Comparison of ENCODE assay signal across 1 cellular context in the genomic region with DNA sequence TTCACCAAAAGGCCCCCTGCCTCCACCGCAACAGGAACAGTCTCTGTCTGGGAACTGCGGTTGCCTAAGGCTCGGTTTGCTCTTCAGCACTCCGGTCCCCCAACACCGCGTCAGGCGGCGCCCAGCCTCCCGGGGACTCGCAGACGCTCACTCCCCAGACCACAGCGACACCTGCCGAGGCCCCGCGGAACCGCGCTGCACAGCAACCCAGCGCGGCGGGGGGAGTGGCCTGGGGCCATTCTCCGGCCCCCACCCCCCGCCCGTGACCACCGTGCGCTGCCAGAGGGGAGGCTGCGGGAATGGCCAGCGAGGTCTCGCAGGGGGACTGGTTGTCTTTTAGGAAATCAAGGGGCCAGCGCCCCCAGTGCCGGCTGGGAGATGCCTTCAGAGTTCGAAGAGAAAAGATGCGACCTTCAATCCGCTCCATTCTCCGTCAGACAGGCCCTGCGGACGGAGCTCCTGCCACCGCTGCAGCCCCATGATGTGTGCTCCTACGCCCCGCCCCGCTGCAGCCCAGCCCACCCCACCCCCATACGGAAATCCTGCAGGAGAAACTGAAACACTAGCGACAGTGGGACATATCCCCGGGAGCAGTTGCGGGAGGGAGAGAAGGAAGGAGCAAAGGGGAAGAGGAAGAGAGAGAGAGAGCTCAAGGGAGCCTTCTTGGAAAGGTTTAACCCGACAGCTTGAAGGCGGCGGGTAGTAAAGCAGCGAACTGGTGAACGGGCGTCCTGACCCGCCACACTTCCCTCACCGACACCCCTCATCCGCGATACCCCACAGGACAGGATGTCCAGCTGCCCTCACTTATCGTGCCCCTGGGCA.
A peak's percentile ranks its signal among the peaks of the same experiment; 100 is the strongest.
TF ChIP-seq lines count a peak whose summit lies in the region.

No MANE protein-coding gene starts in this region.

TF ChIP-seq in HepG2, 621 proteins besides CTCF, POLR2A, EP300 and RAD21 (continued from another document and continues in another):
- TF ChIP-seq, protein P1, sequence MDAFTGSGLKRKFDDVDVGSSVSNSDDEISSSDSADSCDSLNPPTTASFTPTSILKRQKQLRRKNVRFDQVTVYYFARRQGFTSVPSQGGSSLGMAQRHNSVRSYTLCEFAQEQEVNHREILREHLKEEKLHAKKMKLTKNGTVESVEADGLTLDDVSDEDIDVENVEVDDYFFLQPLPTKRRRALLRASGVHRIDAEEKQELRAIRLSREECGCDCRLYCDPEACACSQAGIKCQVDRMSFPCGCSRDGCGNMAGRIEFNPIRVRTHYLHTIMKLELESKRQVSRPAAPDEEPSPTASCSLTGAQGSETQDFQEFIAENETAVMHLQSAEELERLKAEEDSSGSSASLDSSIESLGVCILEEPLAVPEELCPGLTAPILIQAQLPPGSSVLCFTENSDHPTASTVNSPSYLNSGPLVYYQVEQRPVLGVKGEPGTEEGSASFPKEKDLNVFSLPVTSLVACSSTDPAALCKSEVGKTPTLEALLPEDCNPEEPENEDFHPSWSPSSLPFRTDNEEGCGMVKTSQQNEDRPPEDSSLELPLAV (CRISPR knock-in tag; conservative IDR thresholded peaks at IDR 0.05; ENCODE audit: low read depth): no peak
- TF ChIP-seq ZNF772 (CRISPR knock-in tag; IDR thresholded peaks at IDR 0.05): peak; percentile 49; the same call in 1 of the 2 replicates
- no peak for TF ChIP-seq MIXL1 (CRISPR knock-in tag; IDR thresholded peaks at IDR 0.05)
- no peak for TF ChIP-seq MAFG (CRISPR knock-in tag; IDR thresholded peaks at IDR 0.05)
- no peak for TF ChIP-seq RARG (CRISPR knock-in tag; IDR thresholded peaks at IDR 0.05; ENCODE audit: low read depth)
- TF ChIP-seq, protein P2, sequence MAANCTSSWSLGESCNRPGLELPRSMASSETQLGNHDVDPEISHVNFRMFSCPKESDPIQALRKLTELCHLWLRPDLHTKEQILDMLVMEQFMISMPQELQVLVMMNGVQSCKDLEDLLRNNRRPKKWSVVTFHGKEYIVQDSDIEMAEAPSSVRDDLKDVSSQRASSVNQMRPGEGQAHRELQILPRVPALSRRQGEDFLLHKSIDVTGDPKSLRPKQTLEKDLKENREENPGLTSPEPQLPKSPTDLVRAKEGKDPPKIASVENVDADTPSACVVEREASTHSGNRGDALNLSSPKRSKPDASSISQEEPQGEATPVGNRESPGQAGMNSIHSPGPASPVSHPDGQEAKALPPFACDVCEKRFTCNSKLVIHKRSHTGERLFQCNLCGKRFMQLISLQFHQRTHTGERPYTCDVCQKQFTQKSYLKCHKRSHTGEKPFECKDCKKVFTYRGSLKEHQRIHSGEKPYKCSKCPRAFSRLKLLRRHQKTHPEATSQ (CRISPR knock-in tag; IDR thresholded peaks at IDR 0.05; ENCODE audit: borderline replicate concordance): no peak
- no peak for TF ChIP-seq ZNF121 (CRISPR knock-in tag; IDR thresholded peaks at IDR 0.05)
- 0 out of 2 replicates have a peak, but pooled peaks have one; percentile 21 for TF ChIP-seq BRD4 (CRISPR knock-in tag; IDR thresholded peaks at IDR 0.05)
- no peak for TF ChIP-seq ZNF605 (CRISPR knock-in tag; IDR thresholded peaks at IDR 0.05)
- TF ChIP-seq KLF6 (CRISPR knock-in tag; IDR thresholded peaks at IDR 0.05): no peak
- TF ChIP-seq ZNF550 (CRISPR knock-in tag; IDR thresholded peaks at IDR 0.05; ENCODE audit: borderline replicate concordance): no peak
- no peak for TF ChIP-seq WIZ (CRISPR knock-in tag; IDR thresholded peaks at IDR 0.05)
- TF ChIP-seq ZMYM4 (CRISPR knock-in tag; IDR thresholded peaks at IDR 0.05): peak; percentile 72
- no peak for TF ChIP-seq RFX1 (IDR thresholded peaks at IDR 0.05)
- TF ChIP-seq ZBTB7A (CRISPR knock-in tag; IDR thresholded peaks at IDR 0.05): peak; percentile 41; the same call in 1 of the 2 replicates
- no peak for TF ChIP-seq POLR2G (IDR thresholded peaks at IDR 0.05; ENCODE audit: low read depth, low read length)
- no peak for TF ChIP-seq KDM1A (CRISPR knock-in tag; IDR thresholded peaks at IDR 0.05)
- no peak for TF ChIP-seq MEIS1 (CRISPR knock-in tag; IDR thresholded peaks at IDR 0.05; ENCODE audit: borderline replicate concordance)
- no peak for TF ChIP-seq JDP2 (CRISPR knock-in tag; IDR thresholded peaks at IDR 0.05; ENCODE audit: borderline replicate concordance)
- TF ChIP-seq NR2F1 (CRISPR knock-in tag; IDR thresholded peaks at IDR 0.05): no peak
- TF ChIP-seq GATAD2A (CRISPR knock-in tag; IDR thresholded peaks at IDR 0.05): peak; percentile 48; the same call in 1 of the 2 replicates
- peak; percentile 7 for TF ChIP-seq ZFP36 (IDR thresholded peaks at IDR 0.05; ENCODE audit: borderline replicate concordance, low read depth, low read length, partially characterized antibody)
- no peak for TF ChIP-seq SP1 (IDR thresholded peaks at IDR 0.05)
- TF ChIP-seq SP1 (CRISPR knock-in tag; IDR thresholded peaks at IDR 0.05): 0 out of 2 replicates have a peak, but pooled peaks have one; percentile 25
- no peak for TF ChIP-seq CEBPG (CRISPR knock-in tag; IDR thresholded peaks at IDR 0.05)
- no peak for TF ChIP-seq ZSCAN25 (CRISPR knock-in tag; IDR thresholded peaks at IDR 0.05)
- TF ChIP-seq ZNF33B (CRISPR knock-in tag; IDR thresholded peaks at IDR 0.05): no peak
- no peak for TF ChIP-seq RARA (CRISPR knock-in tag; IDR thresholded peaks at IDR 0.05)
- no peak for TF ChIP-seq FOXK2 (IDR thresholded peaks at IDR 0.05)
- TF ChIP-seq, protein P3, sequence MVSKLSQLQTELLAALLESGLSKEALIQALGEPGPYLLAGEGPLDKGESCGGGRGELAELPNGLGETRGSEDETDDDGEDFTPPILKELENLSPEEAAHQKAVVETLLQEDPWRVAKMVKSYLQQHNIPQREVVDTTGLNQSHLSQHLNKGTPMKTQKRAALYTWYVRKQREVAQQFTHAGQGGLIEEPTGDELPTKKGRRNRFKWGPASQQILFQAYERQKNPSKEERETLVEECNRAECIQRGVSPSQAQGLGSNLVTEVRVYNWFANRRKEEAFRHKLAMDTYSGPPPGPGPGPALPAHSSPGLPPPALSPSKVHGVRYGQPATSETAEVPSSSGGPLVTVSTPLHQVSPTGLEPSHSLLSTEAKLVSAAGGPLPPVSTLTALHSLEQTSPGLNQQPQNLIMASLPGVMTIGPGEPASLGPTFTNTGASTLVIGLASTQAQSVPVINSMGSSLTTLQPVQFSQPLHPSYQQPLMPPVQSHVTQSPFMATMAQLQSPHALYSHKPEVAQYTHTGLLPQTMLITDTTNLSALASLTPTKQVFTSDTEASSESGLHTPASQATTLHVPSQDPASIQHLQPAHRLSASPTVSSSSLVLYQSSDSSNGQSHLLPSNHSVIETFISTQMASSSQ (IDR thresholded peaks at IDR 0.05; ENCODE audit: low read depth): no peak
- TF ChIP-seq, protein P3 (CRISPR knock-in tag; IDR thresholded peaks at IDR 0.05; ENCODE audit: borderline replicate concordance): no peak
- no peak for TF ChIP-seq SRSF9 (IDR thresholded peaks at IDR 0.05; ENCODE audit: borderline replicate concordance, insufficient read depth, low read depth, low read length, poor library complexity, severe bottlenecking)
- TF ChIP-seq, protein P4, sequence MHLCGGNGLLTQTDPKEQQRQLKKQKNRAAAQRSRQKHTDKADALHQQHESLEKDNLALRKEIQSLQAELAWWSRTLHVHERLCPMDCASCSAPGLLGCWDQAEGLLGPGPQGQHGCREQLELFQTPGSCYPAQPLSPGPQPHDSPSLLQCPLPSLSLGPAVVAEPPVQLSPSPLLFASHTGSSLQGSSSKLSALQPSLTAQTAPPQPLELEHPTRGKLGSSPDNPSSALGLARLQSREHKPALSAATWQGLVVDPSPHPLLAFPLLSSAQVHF (CRISPR knock-in tag; IDR thresholded peaks at IDR 0.05): no peak
- TF ChIP-seq, protein P5, sequence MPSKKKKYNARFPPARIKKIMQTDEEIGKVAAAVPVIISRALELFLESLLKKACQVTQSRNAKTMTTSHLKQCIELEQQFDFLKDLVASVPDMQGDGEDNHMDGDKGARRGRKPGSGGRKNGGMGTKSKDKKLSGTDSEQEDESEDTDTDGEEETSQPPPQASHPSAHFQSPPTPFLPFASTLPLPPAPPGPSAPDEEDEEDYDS (CRISPR knock-in tag; IDR thresholded peaks at IDR 0.05): peak; percentile 24; the same call in 1 of the 2 replicates
- no peak for TF ChIP-seq ZNF224 (CRISPR knock-in tag; IDR thresholded peaks at IDR 0.05)
- TF ChIP-seq, protein P6, sequence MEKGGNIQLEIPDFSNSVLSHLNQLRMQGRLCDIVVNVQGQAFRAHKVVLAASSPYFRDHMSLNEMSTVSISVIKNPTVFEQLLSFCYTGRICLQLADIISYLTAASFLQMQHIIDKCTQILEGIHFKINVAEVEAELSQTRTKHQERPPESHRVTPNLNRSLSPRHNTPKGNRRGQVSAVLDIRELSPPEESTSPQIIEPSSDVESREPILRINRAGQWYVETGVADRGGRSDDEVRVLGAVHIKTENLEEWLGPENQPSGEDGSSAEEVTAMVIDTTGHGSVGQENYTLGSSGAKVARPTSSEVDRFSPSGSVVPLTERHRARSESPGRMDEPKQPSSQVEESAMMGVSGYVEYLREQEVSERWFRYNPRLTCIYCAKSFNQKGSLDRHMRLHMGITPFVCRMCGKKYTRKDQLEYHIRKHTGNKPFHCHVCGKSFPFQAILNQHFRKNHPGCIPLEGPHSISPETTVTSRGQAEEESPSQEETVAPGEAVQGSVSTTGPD (CRISPR knock-in tag; IDR thresholded peaks at IDR 0.05): no peak
- 0 out of 2 replicates have a peak, but pooled peaks have one; percentile 32 for TF ChIP-seq SRY (CRISPR knock-in tag; IDR thresholded peaks at IDR 0.05)
- no peak for TF ChIP-seq ZNF484 (CRISPR knock-in tag; IDR thresholded peaks at IDR 0.05; ENCODE audit: borderline replicate concordance, low read depth)
- TF ChIP-seq KLF16 (CRISPR knock-in tag; IDR thresholded peaks at IDR 0.05): 0 out of 4 replicates have a peak, but pooled peaks of 1 of the 2 experiments have one; percentile 56
- TF ChIP-seq, protein P7, sequence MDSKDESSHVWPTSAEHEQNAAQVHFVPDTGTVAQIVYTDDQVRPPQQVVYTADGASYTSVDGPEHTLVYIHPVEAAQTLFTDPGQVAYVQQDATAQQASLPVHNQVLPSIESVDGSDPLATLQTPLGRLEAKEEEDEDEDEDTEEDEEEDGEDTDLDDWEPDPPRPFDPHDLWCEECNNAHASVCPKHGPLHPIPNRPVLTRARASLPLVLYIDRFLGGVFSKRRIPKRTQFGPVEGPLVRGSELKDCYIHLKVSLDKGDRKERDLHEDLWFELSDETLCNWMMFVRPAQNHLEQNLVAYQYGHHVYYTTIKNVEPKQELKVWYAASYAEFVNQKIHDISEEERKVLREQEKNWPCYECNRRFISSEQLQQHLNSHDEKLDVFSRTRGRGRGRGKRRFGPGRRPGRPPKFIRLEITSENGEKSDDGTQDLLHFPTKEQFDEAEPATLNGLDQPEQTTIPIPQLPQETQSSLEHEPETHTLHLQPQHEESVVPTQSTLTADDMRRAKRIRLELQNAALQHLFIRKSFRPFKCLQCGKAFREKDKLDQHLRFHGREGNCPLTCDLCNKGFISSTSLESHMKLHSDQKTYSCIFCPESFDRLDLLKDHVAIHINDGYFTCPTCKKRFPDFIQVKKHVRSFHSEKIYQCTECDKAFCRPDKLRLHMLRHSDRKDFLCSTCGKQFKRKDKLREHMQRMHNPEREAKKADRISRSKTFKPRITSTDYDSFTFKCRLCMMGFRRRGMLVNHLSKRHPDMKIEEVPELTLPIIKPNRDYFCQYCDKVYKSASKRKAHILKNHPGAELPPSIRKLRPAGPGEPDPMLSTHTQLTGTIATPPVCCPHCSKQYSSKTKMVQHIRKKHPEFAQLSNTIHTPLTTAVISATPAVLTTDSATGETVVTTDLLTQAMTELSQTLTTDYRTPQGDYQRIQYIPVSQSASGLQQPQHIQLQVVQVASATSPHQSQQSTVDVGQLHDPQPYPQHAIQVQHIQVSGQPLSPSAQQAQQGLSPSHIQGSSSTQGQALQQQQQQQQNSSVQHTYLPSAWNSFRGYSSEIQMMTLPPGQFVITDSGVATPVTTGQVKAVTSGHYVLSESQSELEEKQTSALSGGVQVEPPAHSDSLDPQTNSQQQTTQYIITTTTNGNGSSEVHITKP (CRISPR knock-in tag; IDR thresholded peaks at IDR 0.05; ENCODE audit: low read depth): peak; percentile 48; the same call in 1 of the 2 replicates
- TF ChIP-seq HDAC6 (IDR thresholded peaks at IDR 0.05; ENCODE audit: low read depth, low read length): no peak
- TF ChIP-seq ZSCAN29 (CRISPR knock-in tag; conservative IDR thresholded peaks at IDR 0.05): no peak
- no peak for TF ChIP-seq IRX3 (CRISPR knock-in tag; IDR thresholded peaks at IDR 0.05; ENCODE audit: borderline replicate concordance, low read depth)
- TF ChIP-seq DNMT3B (CRISPR knock-in tag; conservative IDR thresholded peaks at IDR 0.05): no peak
- TF ChIP-seq DMAP1 (CRISPR knock-in tag; IDR thresholded peaks at IDR 0.05): peak; percentile 34; the same call in 1 of the 2 replicates
- TF ChIP-seq PHF8 (CRISPR knock-in tag; IDR thresholded peaks at IDR 0.05): 0 out of 2 replicates have a peak, but pooled peaks have one; percentile 18
- TF ChIP-seq ZNF441 (CRISPR knock-in tag; IDR thresholded peaks at IDR 0.05; ENCODE audit: borderline replicate concordance): no peak
- no peak for TF ChIP-seq ZNF451 (CRISPR knock-in tag; IDR thresholded peaks at IDR 0.05)
- no peak for TF ChIP-seq ZNF660 (CRISPR knock-in tag; IDR thresholded peaks at IDR 0.05; ENCODE audit: borderline replicate concordance, low read depth)
- no peak for TF ChIP-seq SNRNP70 (IDR thresholded peaks at IDR 0.05; ENCODE audit: low read depth, low read length)
